In genomic region chr14:89393346-89393745, GRCh38 we compare ENCODE assay signal across 1 cellular context.
TF ChIP-seq lines count a peak whose summit lies in the region.

No MANE protein-coding gene starts in this region.

TF ChIP-seq in HepG2, 621 proteins besides CTCF, POLR2A, EP300 and RAD21:
- no peak for TF ChIP-seq ZNF619 (CRISPR knock-in tag; IDR thresholded peaks at IDR 0.05)
- no peak for TF ChIP-seq AHR (CRISPR knock-in tag; IDR thresholded peaks at IDR 0.05)
- no peak for TF ChIP-seq ZKSCAN1 (IDR thresholded peaks at IDR 0.05; ENCODE audit: low read length)
- TF ChIP-seq AGO1 (IDR thresholded peaks at IDR 0.05; ENCODE audit: low read depth, low read length, poor library complexity, severe bottlenecking), result no peak
- TF ChIP-seq ZNF12 (CRISPR knock-in tag; IDR thresholded peaks at IDR 0.05), result no peak
- no peak for TF ChIP-seq ZNF614 (CRISPR knock-in tag; IDR thresholded peaks at IDR 0.05; ENCODE audit: borderline replicate concordance)
- no peak for TF ChIP-seq ARID2 (CRISPR knock-in tag; IDR thresholded peaks at IDR 0.05; ENCODE audit: borderline replicate concordance)
- TF ChIP-seq SAFB2 (CRISPR knock-in tag; IDR thresholded peaks at IDR 0.05; ENCODE audit: borderline replicate concordance, low read depth), result no peak
- TF ChIP-seq NCOA1 (CRISPR knock-in tag; IDR thresholded peaks at IDR 0.05), result no peak
- TF ChIP-seq BRCA1 (CRISPR knock-in tag; IDR thresholded peaks at IDR 0.05), result no peak
- no peak for TF ChIP-seq JDP2 (CRISPR knock-in tag; IDR thresholded peaks at IDR 0.05; ENCODE audit: borderline replicate concordance)
